Comparison of ENCODE assay signal across 8 cellular contexts in the genomic region with DNA sequence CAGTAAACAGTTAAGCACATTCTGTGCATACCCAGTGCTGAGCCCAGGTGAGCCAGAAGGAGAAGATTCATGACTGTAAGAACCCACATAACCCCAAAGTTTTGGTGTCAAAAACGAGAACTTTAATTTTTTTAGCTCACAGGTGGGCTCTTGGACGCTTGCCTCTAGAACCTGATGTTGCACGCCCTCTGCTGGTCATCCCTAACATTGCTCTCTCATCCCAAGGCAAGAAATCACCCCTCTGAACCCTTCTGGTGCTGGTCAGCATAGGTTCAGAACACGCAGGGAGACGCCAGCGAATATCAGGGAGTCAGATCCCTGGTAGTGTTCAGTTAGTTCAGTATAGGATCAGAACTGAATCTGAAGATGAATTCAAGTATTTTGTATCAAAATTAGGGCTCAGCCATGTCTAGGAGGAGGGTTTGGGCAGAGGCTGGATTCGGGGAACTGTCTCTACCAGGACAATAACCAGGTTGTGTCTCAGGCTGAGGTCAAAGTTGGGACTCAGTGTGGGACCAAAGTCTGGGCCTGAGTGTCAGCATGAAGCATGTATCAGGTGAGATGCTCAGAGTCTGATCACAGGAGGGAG. TPM values are rescaled to one million over a fixed set of nuclear protein-coding genes. Genes with fewer than 3 reads are reported as not detected.
DNase-seq lines count a peak whose midpoint lies in the region; ATAC-seq, FAIRE-seq and TF ChIP-seq lines count a peak whose summit lies in the region.

No MANE protein-coding gene starts in this region.

- H3K4me1 ChIP-seq in fibroblast of lung (ENCODE audit: control insufficient read depth, extremely low read depth, insufficient read depth, low read length): peaks cover 2% of the 10 kb centered on the region

- H3K27me3 Mint-ChIP-seq in progenitor cell of endocrine pancreas: peaks cover 18% of the 10 kb centered on the region

- TF ChIP-seq CTCF in fibroblast of lung (conservative IDR thresholded peaks at IDR 0.05 in 1 of 2, IDR thresholded peaks at IDR 0.05 in 1 of 2; ENCODE audit: low read depth in 1 of 2, low read length in 2 of 2) (peak; percentile 66 to 89), progenitor cell of endocrine pancreas (IDR thresholded peaks at IDR 0.05; ENCODE audit: unreplicated experiment) (peak; percentile 82)

- no peak overlapping the region for H3K27ac Mint-ChIP-seq in progenitor cell of endocrine pancreas

- H3K9me3 Mint-ChIP-seq in progenitor cell of endocrine pancreas (ENCODE audit: low read depth): no peaks in the 10 kb centered on the region

- no peak overlapping the region for H3K4me3 Mint-ChIP-seq in progenitor cell of endocrine pancreas (ENCODE audit: low read depth)

- no peak overlapping the region for H3K4me2 ChIP-seq in fibroblast of lung (ENCODE audit: extremely low read depth, insufficient read depth, low read length)

- FAIRE-seq in GM18507 (lab: Jason Lieb, UNC): peak; percentile 87

- H3K4me1 Mint-ChIP-seq in progenitor cell of endocrine pancreas (ENCODE audit: low read depth): peaks cover 9% of the 10 kb centered on the region

- H3K9ac ChIP-seq in fibroblast of lung (ENCODE audit: insufficient read depth, low read length): no peak overlapping the region

- no peaks in the 10 kb centered on the region for H4K20me1 ChIP-seq in fibroblast of lung (ENCODE audit: control insufficient read depth, extremely low read depth, insufficient read depth, low read length)

- H3K27ac ChIP-seq in fibroblast of lung (ENCODE audit: insufficient read depth, low read length): no peak overlapping the region

- H3K9me3 ChIP-seq in fibroblast of lung (ENCODE audit: control insufficient read depth, insufficient read depth, low read depth, low read length): no peaks in the 10 kb centered on the region

- no peaks in the 10 kb centered on the region for H3K36me3 ChIP-seq in fibroblast of lung (ENCODE audit: control insufficient read depth, insufficient read depth, low read length)

- peaks cover 2% of the 10 kb centered on the region for H3K79me2 ChIP-seq in fibroblast of lung (ENCODE audit: control insufficient read depth, insufficient read depth, low read length)

- no peak overlapping the region for H3K4me3 ChIP-seq in fibroblast of lung (replicated peaks in 1 of 4; ENCODE audit: control extremely low read depth in 1 of 4, insufficient read depth in 1 of 4, low read depth in 3 of 4, low read length in 4 of 4)

- no peaks in the 10 kb centered on the region for H3K36me3 Mint-ChIP-seq in progenitor cell of endocrine pancreas (ENCODE audit: insufficient read depth)

- no peak for ATAC-seq in GM21360 (IDR thresholded peaks at IDR 0.05; ENCODE audit: unreplicated experiment)

- DNase-seq in C1 segment of cervical spinal cord (lab: John Stamatoyannopoulos, UW): peak in 10 of 14 donors; percentile 10 to 60 (median 30)
- no peak for DNase-seq in GM18507 (ENCODE audit: extremely low spot score, insufficient read length, low read depth)
- peak; percentile 5 for DNase-seq in NCI-H774 (lab: John Stamatoyannopoulos, UW)
- peak; percentile 45 for DNase-seq in activated T-cell treated with anti-CD3 and anti-CD28 coated beads, Interleukin-2, amount 50 U/mL, for 1 hour
- peak; percentile 44 to 68 for DNase-seq in fibroblast of lung (ENCODE audit: low read depth in 2 of 2)
- DNase-seq in progenitor cell of endocrine pancreas (ENCODE audit: low spot score, unreplicated experiment): peak; percentile 66
- DNase-seq in OCI-M2 (lab: John Stamatoyannopoulos, UW; ENCODE audit: unreplicated experiment): no peak

- H3K27me3 ChIP-seq in fibroblast of lung (ENCODE audit: control insufficient read depth, insufficient read depth, low read length): peaks cover 4% of the 10 kb centered on the region

- no peak overlapping the region for H2AFZ ChIP-seq in fibroblast of lung (ENCODE audit: low read length)

RNA-seq across cellular contexts. Expression of gene DNAJB5, which starts 4.1 kb away (rescaled TPM):
- 7.4 and 9.9 TPM in 2 replicates for total RNA-seq in fibroblast of lung
- polyA plus RNA-seq in fibroblast of lung: 7.8 and 8.1 TPM in 2 replicates
- polyA plus RNA-seq in fibroblast of lung (2012): 15.5 and 17.2 TPM in 2 replicates
- polyA minus RNA-seq in fibroblast of lung (ENCODE audit: low replicate concordance): 13.0 and 16.5 TPM in 2 replicates
- total RNA-seq in progenitor cell of endocrine pancreas: 12.4 and 15.4 TPM in 2 replicates

RNA-seq across cellular contexts. Expression of gene PHF24, which starts 27.3 kb away (rescaled TPM):
- total RNA-seq in fibroblast of lung (under 0.01 and 0.17 TPM in 2 replicates), progenitor cell of endocrine pancreas (0.29 and 0.38 TPM in 2 replicates)
- not detected in 2 replicates for polyA plus RNA-seq in fibroblast of lung
- polyA plus RNA-seq in fibroblast of lung (2012): 0.06 and 0.10 TPM in 2 replicates
- polyA minus RNA-seq in fibroblast of lung (ENCODE audit: low replicate concordance): not detected in 2 replicates

Comparison
In these comparisons a context has a peak if more than half of its experiments do, and no peak if none do; other contexts are left out.
1. DNase-seq: peak in C1 segment of cervical spinal cord (10 of 14), NCI-H774 (single experiment), activated T-cell treated with anti-CD3 and anti-CD28 coated beads, Interleukin-2, amount 50 U/mL, for 1 hour (single experiment), fibroblast of lung (2 of 2) and progenitor cell of endocrine pancreas (single experiment); none in GM18507 (single experiment) and OCI-M2 (single experiment).